ENCODE assay signal across 18 cellular contexts in genomic region chr6:43712590-43712989, GRCh38. TPM values are rescaled to one million over a fixed set of nuclear protein-coding genes. Genes with fewer than 3 reads are reported as not detected.
DNase-seq lines count a peak whose midpoint lies in the region; ATAC-seq and TF ChIP-seq lines count a peak whose summit lies in the region.
"Had no signal": no experiment of that assay in that cellular context is flagged by ENCODE, and none has a peak within 500 bp of the region (broad histone marks: within the 10 kb centered on the region; RNA-seq: fewer than 3 reads in every experiment).

No MANE protein-coding gene starts in this region.

- DNase-seq in Right ventricle myocardium inferior (ENCODE audit: missing footprints) (no peak), right atrium auricular region (ENCODE audit: low spot score) (no peak), endodermal cell (peak; percentile 30), nephron progenitor cell (no peak), vagina (ENCODE audit: extremely low spot score in 2 of 2) (no peak), NCI-H446 (lab: John Stamatoyannopoulos, UW) (no peak), T-helper 2 cell (no peak), GM10266 (ENCODE audit: extremely low spot score) (no peak)
- DNase-seq: 8988T; Calu3; CD4-positive, alpha-beta memory T cell; DMS79; MV-4-11; NCI-H1417 treated with DMSO at 0.1 percent for 48 hours; NCI-H1930; NCI-H510A treated with DMSO at 0.1 percent for 48 hours had no signal

- peaks cover 1% of the 10 kb centered on the region for H3K9me3 Mint-ChIP-seq in endodermal cell
- peaks cover 3% of the 10 kb centered on the region for H3K9me3 Mint-ChIP-seq in nephron progenitor cell
- H3K9me3 Mint-ChIP-seq: CD4-positive, alpha-beta memory T cell had no signal

- peaks cover 45% of the 10 kb centered on the region for H3K4me1 Mint-ChIP-seq in endodermal cell
- peaks cover 67% of the 10 kb centered on the region for H3K4me1 Mint-ChIP-seq in nephron progenitor cell

- H3K27ac ChIP-seq in right atrium auricular region (no peak overlapping the region), endodermal cell (ENCODE audit: low read depth, low read length) (no peak overlapping the region), vagina (peak overlapping the region; percentile 20)
- H3K27ac ChIP-seq: HL-60 had no signal

- intact Hi-C loops in Right ventricle myocardium inferior (cut with DNase I), result no loop called here
- intact Hi-C loops in vagina (cut with DNase I), result loop anchor here (10.0 kb wide), 1 partner anchor 52 kb away; no protein-coding TSS in a partner anchor

- TF ChIP-seq CTCF in right atrium auricular region (IDR thresholded peaks at IDR 0.05) (no peak), endodermal cell (conservative IDR thresholded peaks at IDR 0.05) (no peak), nephron progenitor cell (IDR thresholded peaks at IDR 0.05) (no peak), vagina (IDR thresholded peaks at IDR 0.05) (no peak), GM10266 (IDR thresholded peaks at IDR 0.05; ENCODE audit: control insufficient read depth, insufficient read depth, low read depth, missing control alignments) (no peak)

- no peak overlapping the region for H3K9ac ChIP-seq in endodermal cell (ENCODE audit: extremely low read depth, low read length, poor library complexity, severe bottlenecking)

- 93 to 95% methylated on average over 5 to 6 of the region's 6 CpGs for WGBS in endodermal cell (ENCODE audit: insufficient coverage in 1 of 2, insufficient read length in 1 of 2), 2 experiments

- H3K27me3 Mint-ChIP-seq in endodermal cell (ENCODE audit: insufficient read depth) (no peaks in the 10 kb centered on the region), nephron progenitor cell (ENCODE audit: low read depth, poor library complexity) (peaks cover 13% of the 10 kb centered on the region)

- H3K36me3 Mint-ChIP-seq in endodermal cell (ENCODE audit: low read depth) (no peaks in the 10 kb centered on the region), nephron progenitor cell (ENCODE audit: low read depth) (no peaks in the 10 kb centered on the region)
- H3K36me3 Mint-ChIP-seq: CD4-positive, alpha-beta memory T cell had no signal

- no peak for TF ChIP-seq POLR2A in vagina (IDR thresholded peaks at IDR 0.05)

- peak; percentile 49 for ATAC-seq in Right ventricle myocardium inferior

- H3K4me1 ChIP-seq in right atrium auricular region (peaks cover 0 to 37% of the 10 kb centered on the region in 2 donors), endodermal cell (ENCODE audit: control insufficient read depth, insufficient read depth, low read length) (peaks cover 7% of the 10 kb centered on the region), vagina (peaks cover 70% of the 10 kb centered on the region)

- no peak overlapping the region for H3K4me3 ChIP-seq in right atrium auricular region
- H3K4me3 ChIP-seq in endodermal cell (ENCODE audit: low read length), result no peak overlapping the region
- no peak overlapping the region for H3K4me3 ChIP-seq in vagina
- H3K4me3 ChIP-seq: HAP-1 had no signal

- H3K27ac Mint-ChIP-seq in endodermal cell (peak overlapping the region; percentile 5), nephron progenitor cell (peak overlapping the region; percentile 75)

- H3K36me3 ChIP-seq in right atrium auricular region, result no peaks in the 10 kb centered on the region
- no peaks in the 10 kb centered on the region for H3K36me3 ChIP-seq in endodermal cell (ENCODE audit: control insufficient read depth, insufficient read depth, low read length)
- H3K36me3 ChIP-seq in vagina, result no peaks in the 10 kb centered on the region
- H3K36me3 ChIP-seq: HAP-1 had no signal

- H3K4me3 Mint-ChIP-seq in endodermal cell, result no peak overlapping the region
- H3K4me3 Mint-ChIP-seq in nephron progenitor cell, result no peak overlapping the region
- H3K4me3 Mint-ChIP-seq: CD4-positive, alpha-beta memory T cell had no signal

- H3K27me3 ChIP-seq in right atrium auricular region (no peaks in the 10 kb centered on the region), endodermal cell (ENCODE audit: control insufficient read depth, insufficient read depth, low read length, poor library complexity, severe bottlenecking) (no peaks in the 10 kb centered on the region), vagina (no peaks in the 10 kb centered on the region)

- H3K9me3 ChIP-seq in right atrium auricular region (no peaks in the 10 kb centered on the region), endodermal cell (ENCODE audit: control insufficient read depth, low read length) (no peaks in the 10 kb centered on the region), vagina (no peaks in the 10 kb centered on the region)

RNA-seq across cellular contexts. Expression of gene MRPS18A, which starts 25.0 kb away (rescaled TPM):
- total RNA-seq in Right ventricle myocardium inferior, result 43.1 TPM
- total RNA-seq in right atrium auricular region, result 10 to 100 TPM; 40.4 to 42.7 TPM
- 10 to 100 TPM; 53.6 to 58.8 TPM for total RNA-seq in endodermal cell
- polyA plus RNA-seq in endodermal cell (2013, experiment 1 of 2), result 50.7 TPM
- polyA plus RNA-seq in endodermal cell (2013, experiment 2 of 2), result 50.8 TPM
- total RNA-seq in vagina, result 31.9 TPM

RNA-seq across cellular contexts. Expression of gene VEGFA, which starts 57.4 kb away (rescaled TPM):
- total RNA-seq in Right ventricle myocardium inferior, result 242 TPM
- 100 to 1,000 TPM; 102 to 132 TPM for total RNA-seq in right atrium auricular region
- total RNA-seq in endodermal cell, result 100 to 1,000 TPM; 163 to 254 TPM
- polyA plus RNA-seq in endodermal cell (2013, experiment 1 of 2), result 129 TPM
- 99.2 TPM for polyA plus RNA-seq in endodermal cell (2013, experiment 2 of 2)
- total RNA-seq in vagina, result 194 TPM
- polyA plus RNA-seq: CD4-positive, alpha-beta memory T cell had no signal
